ENCODE assay signal across 15 cellular contexts in genomic region chr17:2950846-2951245, GRCh38.
"Had no signal": no experiment of that assay in that cellular context is flagged by ENCODE, and none has a peak within 500 bp of the region (broad histone marks: within the 10 kb centered on the region; RNA-seq: fewer than 3 reads in every experiment).

No MANE protein-coding gene starts in this region.

- H3K9me3 ChIP-seq: esophagus squamous epithelium, left lung, stomach, testis had no signal

- H3K4me1 ChIP-seq: testis had no signal

- DNase-seq: activated CD4-positive, alpha-beta T cell treated with anti-CD3 and anti-CD28 coated beads, Interleukin-2, amount 10 ng/mL, durations not matched to agents 24 days and 14 days; activated CD4-positive, CD25-positive, alpha-beta regulatory T cell; activated naive CD4-positive, alpha-beta T cell treated with anti-CD3 and anti-CD28 coated beads, Interleukin-2, amount 10 ng/mL, durations not matched to agents 7 days and 5 days; effector CD4-positive, alpha-beta T cell; esophagus squamous epithelium; hippocampal formation; kidney; left lung; naive thymus-derived CD8-positive, alpha-beta T cell; occipital lobe; T-helper 2 cell; testis had no signal

- H3K4me3 ChIP-seq: esophagus squamous epithelium, left lung, stomach, testis had no signal

- H3K36me3 ChIP-seq: esophagus squamous epithelium, left lung, stomach had no signal

- ATAC-seq: activated T-helper 17 cell treated with anti-CD3 and anti-CD28 coated beads, Interleukin-2, amount 50 U/mL, for 72 hours; left lung; naive thymus-derived CD8-positive, alpha-beta T cell; sciatic nerve had no signal

- H3K27ac ChIP-seq: left lung, testis had no signal

- H3K27me3 ChIP-seq: stomach, testis had no signal
